17 cellular contexts compared by ENCODE assay signal in genomic region chr7:105493928-105494325, GRCh38. TPM values are rescaled to one million over a fixed set of nuclear protein-coding genes. Genes with fewer than 3 reads are reported as not detected.
DNase-seq lines count a peak whose midpoint lies in the region; ATAC-seq, FAIRE-seq and TF ChIP-seq lines count a peak whose summit lies in the region.
"Had no signal": no experiment of that assay in that cellular context is flagged by ENCODE, and none has a peak within 500 bp of the region (broad histone marks: within the 10 kb centered on the region; RNA-seq: fewer than 3 reads in every experiment).

No MANE protein-coding gene starts in this region.

- H3K4me3 ChIP-seq in body of pancreas (no peak overlapping the region), tibial artery (peak overlapping the region; percentile 18 to 35)
- H3K4me3 ChIP-seq: adrenal gland, neural progenitor cell had no signal

- WGBS in body of pancreas, 2 donors, result 60 to 68% methylated on average over 5 of the region's 5 CpGs

- ATAC-seq in body of pancreas, result peak; percentile 24
- no peak for ATAC-seq in left cardiac atrium
- no peak for ATAC-seq in HG03469 (IDR thresholded peaks at IDR 0.05; ENCODE audit: unreplicated experiment)
- ATAC-seq: Right ventricle myocardium inferior had no signal

- H3K36me3 ChIP-seq in body of pancreas (replicated peaks in 1 of 2; ENCODE audit: insufficient read depth in 1 of 2, low read depth in 2 of 2) (no peaks in the 10 kb centered on the region), tibial artery (peaks cover 0 to 3% (median 0%) of the 10 kb centered on the region in 3 donors)
- H3K36me3 ChIP-seq: adrenal gland, neural progenitor cell had no signal

- peak; percentile 90 for DNase-seq in HFFc6
- DNase-seq in body of pancreas, result peak in 1 of 4 donors; percentile 14
- peak; percentile 90 for DNase-seq in kidney tubule cell (ENCODE audit: low spot score)
- DNase-seq in tibial artery, result no peak
- DNase-seq in left cardiac atrium, result no peak
- no peak for DNase-seq in urothelium cell line (ENCODE audit: low spot score)
- DNase-seq: adrenal gland; DMS53; islet precursor cell; MV-4-11; NCI-H510A treated with DMSO at 0.1 percent for 48 hours; stimulated activated CD4-positive, alpha-beta T cell treated with anti-CD3 and anti-CD28 coated beads, Interleukin-2, amount 100 ng/mL, for 24 hours; stimulated activated naive CD4-positive, alpha-beta T cell had no signal

- H3K4me1 ChIP-seq in body of pancreas, result peaks cover 20% of the 10 kb centered on the region
- peaks cover 0 to 22% (median 0%) of the 10 kb centered on the region in 4 donors for H3K4me1 ChIP-seq in tibial artery
- H3K4me1 ChIP-seq: neural progenitor cell had no signal

- no peaks in the 10 kb centered on the region; the same call in 1 of the 2 replicates for H3K27me3 Mint-ChIP-seq in HFFc6 (ENCODE audit: insufficient read depth)

- no peaks in the 10 kb centered on the region for H3K9me3 ChIP-seq in body of pancreas
- no peaks in the 10 kb centered on the region for H3K9me3 ChIP-seq in tibial artery
- H3K9me3 ChIP-seq: adrenal gland had no signal

- peak overlapping the region; percentile 46 to 71 (median 56) for H3K27ac ChIP-seq in body of pancreas
- H3K27ac ChIP-seq in tibial artery, result peak overlapping the region in 1 of 2 donors; percentile 19
- H3K27ac ChIP-seq: adrenal gland, neural progenitor cell had no signal

- TF ChIP-seq CTCF in HFFc6 (IDR thresholded peaks at IDR 0.05) (no peak), body of pancreas (IDR thresholded peaks at IDR 0.05) (no peak), tibial artery (IDR thresholded peaks at IDR 0.05) (no peak)

- peak overlapping the region; percentile 83 for H3K27ac Mint-ChIP-seq in HFFc6
- H3K27ac Mint-ChIP-seq: neural progenitor cell had no signal

- H3K27me3 ChIP-seq in body of pancreas (no peaks in the 10 kb centered on the region), tibial artery (no peaks in the 10 kb centered on the region)
- H3K27me3 ChIP-seq: adrenal gland, neural progenitor cell had no signal

- intact Hi-C loops in body of pancreas (cut with DNase I), result no loop called here
- intact Hi-C loops in tibial artery (cut with DNase I; ENCODE audit: low total_unique reads), result no loop called here
- intact Hi-C loops in left cardiac atrium (cut with DNase I), result no loop called here

- FAIRE-seq in urothelium cell line (lab: Jason Lieb, UNC), result no peak
- FAIRE-seq: endometrium had no signal

- H3K36me3 Mint-ChIP-seq in HFFc6 (ENCODE audit: low read depth), result peaks cover 3% of the 10 kb centered on the region; the same call in 1 of the 2 replicates

- H3K9me3 Mint-ChIP-seq in HFFc6, result no peaks in the 10 kb centered on the region
- H3K9me3 Mint-ChIP-seq: neural progenitor cell had no signal

- peaks cover 70% of the 10 kb centered on the region for H3K4me1 Mint-ChIP-seq in HFFc6 (ENCODE audit: low read depth)
- H3K4me1 Mint-ChIP-seq: neural progenitor cell had no signal

- H3K4me3 Mint-ChIP-seq in HFFc6, result peak overlapping the region; percentile 83
- H3K4me3 Mint-ChIP-seq: neural progenitor cell had no signal

- no peak for TF ChIP-seq POLR2A in body of pancreas (IDR thresholded peaks at IDR 0.05)

RNA-seq across cellular contexts. Expression of gene PUS7, which starts 28.1 kb away (rescaled TPM):
- 10 to 100 TPM; 15.1 to 19.6 (median 17.3) TPM for total RNA-seq in HFFc6 (2021; fragmentation: NEBNext Ultra II Directional; extraction: Animal tissue kit (Norgen Biotek cat#: 25700))
- total RNA-seq in body of pancreas, result 10 to 100 TPM; 10.6 to 11.9 TPM
- 10 to 100 TPM in 1 of 2 donors, 1 to 10 TPM in 1; 4.3 to 10.7 TPM for total RNA-seq in left cardiac atrium

RNA-seq across cellular contexts. Expression of gene RINT1, which starts 38.1 kb away (rescaled TPM):
- 10 to 100 TPM; 21.3 to 26.5 (median 22.4) TPM for total RNA-seq in HFFc6 (2021; fragmentation: NEBNext Ultra II Directional; extraction: Animal tissue kit (Norgen Biotek cat#: 25700))
- total RNA-seq in body of pancreas (10 to 100 TPM; 26.5 to 33.0 TPM), left cardiac atrium (10 to 100 TPM; 11.8 to 13.8 TPM)

Comparison
In these comparisons a context has a peak if more than half of its experiments do, and no peak if none do; other contexts are left out.
1. DNase-seq: peak in HFFc6 (single experiment) and kidney tubule cell (single experiment); none in tibial artery (0 of 2), left cardiac atrium (single experiment) and urothelium cell line (single experiment).
2. H3K4me3 ChIP-seq: peak in tibial artery (2 of 2); none in body of pancreas (0 of 2).